In genomic region chr19:28289294-28290063, GRCh38 we compare ENCODE assay signal across 10 cellular contexts.
DNase-seq lines count a peak whose midpoint lies in the region; ATAC-seq, FAIRE-seq and TF ChIP-seq lines count a peak whose summit lies in the region.
"Had no signal": no experiment of that assay in that cellular context is flagged by ENCODE, and none has a peak within 500 bp of the region (broad histone marks: within the 10 kb centered on the region; RNA-seq: fewer than 3 reads in every experiment).

No MANE protein-coding gene starts in this region.

- H3K4me1 ChIP-seq in endothelial cell of umbilical vein (ENCODE audit: control insufficient read depth, extremely low read depth, insufficient read depth, low read length) (peaks cover 22% of the 10 kb centered on the region), pancreas (peaks cover 8 to 23% (median 23%) of the 10 kb centered on the region in 3 donors), gastrocnemius medialis (no peaks in the 10 kb centered on the region)
- H3K4me1 ChIP-seq: adrenal gland had no signal

- no peak overlapping the region for H2AFZ ChIP-seq in endothelial cell of umbilical vein (ENCODE audit: low read depth, low read length)

- no peaks in the 10 kb centered on the region for H4K20me1 ChIP-seq in endothelial cell of umbilical vein (replicated peaks; ENCODE audit: control insufficient read depth, extremely low read depth, insufficient read depth, low read length)

- FAIRE-seq in endothelial cell of umbilical vein (lab: Jason Lieb, UNC): peak; percentile 64
- FAIRE-seq in pancreas (lab: Jason Lieb, UNC): no peak

- in situ Hi-C loops in gastrocnemius medialis (cut with MboI; ENCODE audit: low sequenced_read_pairs in 4 of 4): no loop called here
- in situ Hi-C loops in ACHN (cut with HindIII; ENCODE audit: low pct_ligation_motif_present, low pct_unique_long_range_greater_than_20kb, low sequenced_read_pairs): no loop called here

- H3K27ac ChIP-seq in endothelial cell of umbilical vein (ENCODE audit: insufficient read depth, low read depth, low read length) (no peak overlapping the region), pancreas (peak overlapping the region; percentile 22 to 69 (median 57)), gastrocnemius medialis (no peak overlapping the region)
- H3K27ac ChIP-seq: adrenal gland had no signal

- no peaks in the 10 kb centered on the region for H3K9me3 ChIP-seq in endothelial cell of umbilical vein (replicated peaks; ENCODE audit: control insufficient read depth, insufficient read depth, low read length)
- H3K9me3 ChIP-seq in pancreas: no peaks in the 10 kb centered on the region
- no peaks in the 10 kb centered on the region for H3K9me3 ChIP-seq in gastrocnemius medialis
- H3K9me3 ChIP-seq: adrenal gland had no signal

- no peaks in the 10 kb centered on the region for H3K79me2 ChIP-seq in endothelial cell of umbilical vein (ENCODE audit: control insufficient read depth, insufficient read depth, low read length)

- DNase-seq in Daoy (ENCODE audit: low read depth) (peak; percentile 84), NCI-H345 treated with DMSO at 0.1 percent for 48 hours (lab: John Stamatoyannopoulos, UW; ENCODE audit: unreplicated experiment) (peak; percentile 98), endothelial cell of umbilical vein (ENCODE audit: low read depth, low spot score) (peak; percentile 37), pancreas (peak in 4 of 6 donors; percentile 31 to 60 (median 40)), gastrocnemius medialis (no peak), erythroblast (lab: John Stamatoyannopoulos, UW) (no peak), ACHN (no peak)
- DNase-seq in stimulated activated naive CD4-positive, alpha-beta T cell (lab: John Stamatoyannopoulos, UW): no peak

- POLR2A ChIA-PET in endothelial cell of umbilical vein (lab: Charles Lee): no interaction called here

- dilution Hi-C loops in endothelial cell of umbilical vein (cut with MboI; ENCODE audit: extremely low pct_ligation_motif_present, low sequenced_read_pairs): no loop called here

- TF ChIP-seq CTCF in endothelial cell of umbilical vein (IDR thresholded peaks at IDR 0.05; ENCODE audit: extremely low read depth in 1 of 2, insufficient read depth in 1 of 2, low read depth in 1 of 2, low read length in 2 of 2) (no peak), pancreas (IDR thresholded peaks at IDR 0.05) (no peak), gastrocnemius medialis (IDR thresholded peaks at IDR 0.05 in 4 of 5, conservative IDR thresholded peaks at IDR 0.05 in 1 of 5) (no peak)

- no peak overlapping the region for H3K9ac ChIP-seq in endothelial cell of umbilical vein (replicated peaks; ENCODE audit: extremely low read depth, insufficient read depth, low read length)

- no TSS peak for BruUV-seq in endothelial cell of umbilical vein (replicated peaks; lab: Mats Ljungman, UMichigan)

- H3K9me1 ChIP-seq in endothelial cell of umbilical vein (replicated peaks; ENCODE audit: control insufficient read depth, extremely low read depth, insufficient read depth, low read length): no peaks in the 10 kb centered on the region

- no peak for TF ChIP-seq POLR2A in endothelial cell of umbilical vein (IDR thresholded peaks at IDR 0.05; ENCODE audit: low read depth, low read length)
- no peak for TF ChIP-seq POLR2A in gastrocnemius medialis (IDR thresholded peaks at IDR 0.05)
- TF ChIP-seq POLR2A in erythroblast (IDR thresholded peaks at IDR 0.05; ENCODE audit: low read length): no peak

- CTCF ChIA-PET in endothelial cell of umbilical vein (lab: Charles Lee): no interaction called here

- H3K4me3 ChIP-seq in endothelial cell of umbilical vein (replicated peaks in 1 of 3; ENCODE audit: insufficient read depth in 1 of 3, low read depth in 1 of 3, low read length in 3 of 3): no peak overlapping the region
- H3K4me3 ChIP-seq in pancreas: no peak overlapping the region
- H3K4me3 ChIP-seq in gastrocnemius medialis: no peak overlapping the region
- H3K4me3 ChIP-seq: adrenal gland had no signal

- H3K27me3 ChIP-seq in endothelial cell of umbilical vein (ENCODE audit: control insufficient read depth in 2 of 2, insufficient read depth in 2 of 2, low read length in 2 of 2) (no peaks in the 10 kb centered on the region), pancreas (no peaks in the 10 kb centered on the region), gastrocnemius medialis (no peaks in the 10 kb centered on the region)
- H3K27me3 ChIP-seq: adrenal gland had no signal

- ATAC-seq in pancreas: peak; percentile 74 to 84 (median 82)
- no peak for ATAC-seq in gastrocnemius medialis
- ATAC-seq: HCT116 had no signal

- intact Hi-C loops in endothelial cell of umbilical vein (cut with micrococcal nuclease) (loop anchor here (5.0 kb wide), 1 partner anchor 43 kb away; no protein-coding TSS in a partner anchor), pancreas (cut with DNase I) (no loop called here), gastrocnemius medialis (cut with DNase I; ENCODE audit: low total_unique reads) (no loop called here)

- H3K4me2 ChIP-seq in endothelial cell of umbilical vein (ENCODE audit: insufficient read depth, low read length): no peak overlapping the region

- H3K36me3 ChIP-seq in endothelial cell of umbilical vein (ENCODE audit: control insufficient read depth in 2 of 2, extremely low read depth in 1 of 2, insufficient read depth in 2 of 2, low read length in 2 of 2): no peaks in the 10 kb centered on the region
- H3K36me3 ChIP-seq in pancreas: no peaks in the 10 kb centered on the region
- no peaks in the 10 kb centered on the region for H3K36me3 ChIP-seq in gastrocnemius medialis
- H3K36me3 ChIP-seq: adrenal gland had no signal

- 18 to 31% methylated on average over 9 of the region's 9 CpGs for WGBS in pancreas, 2 donors

TF ChIP-seq in endothelial cell of umbilical vein, 7 proteins besides CTCF, POLR2A, EP300 and RAD21:
- TF ChIP-seq MYC (IDR thresholded peaks at IDR 0.05; ENCODE audit: low read depth, low read length) (no peak), FOS (IDR thresholded peaks at IDR 0.05; ENCODE audit: borderline replicate concordance, insufficient read depth, low read length) (no peak), JUN (IDR thresholded peaks at IDR 0.05; ENCODE audit: borderline replicate concordance, insufficient read depth, insufficient read length, low read depth) (no peak), POLR2AphosphoS5 (IDR thresholded peaks at IDR 0.05; ENCODE audit: insufficient read depth, low read depth, low read length) (no peak), MAX (IDR thresholded peaks at IDR 0.05; ENCODE audit: insufficient read depth, insufficient read length) (no peak), EZH2 (IDR thresholded peaks at IDR 0.05; ENCODE audit: borderline replicate concordance, low read depth, low read length, severe bottlenecking) (no peak), GATA2 (IDR thresholded peaks at IDR 0.05; ENCODE audit: insufficient read depth, insufficient read length, low read depth, low read length) (no peak)

Comparison
In these comparisons a context has a peak if more than half of its experiments do, and no peak if none do; other contexts are left out.
1. DNase-seq: peak in Daoy (single experiment), NCI-H345 treated with DMSO at 0.1 percent for 48 hours (single experiment), endothelial cell of umbilical vein (single experiment) and pancreas (4 of 6); none in gastrocnemius medialis (0 of 2), stimulated activated naive CD4-positive, alpha-beta T cell (0 of 6), erythroblast (0 of 2) and ACHN (single experiment).
2. H3K27ac ChIP-seq: peak in pancreas (4 of 4); none in endothelial cell of umbilical vein (single experiment) and gastrocnemius medialis (0 of 4).
3. ATAC-seq: peak in pancreas (4 of 4); none in gastrocnemius medialis (0 of 2).